In genomic region chr9:33735436-33735835, GRCh38 we compare ENCODE assay signal across 10 cellular contexts. TPM values are rescaled to one million over a fixed set of nuclear protein-coding genes. Genes with fewer than 3 reads are reported as not detected.
"Had no signal": no experiment of that assay in that cellular context is flagged by ENCODE, and none has a peak within 500 bp of the region (broad histone marks: within the 10 kb centered on the region; RNA-seq: fewer than 3 reads in every experiment).

No MANE protein-coding gene starts in this region.

RNA-seq across cellular contexts. Expression of gene PRSS3, which starts 59.9 kb away (rescaled TPM):
- total RNA-seq: hepatocyte, left cardiac atrium, left ventricle myocardium inferior, mesenteric fat pad, neural crest cell, omental fat pad, progenitor cell of endocrine pancreas, subcutaneous adipose tissue, upper lobe of right lung, uterus had no signal
